In the genomic region with DNA sequence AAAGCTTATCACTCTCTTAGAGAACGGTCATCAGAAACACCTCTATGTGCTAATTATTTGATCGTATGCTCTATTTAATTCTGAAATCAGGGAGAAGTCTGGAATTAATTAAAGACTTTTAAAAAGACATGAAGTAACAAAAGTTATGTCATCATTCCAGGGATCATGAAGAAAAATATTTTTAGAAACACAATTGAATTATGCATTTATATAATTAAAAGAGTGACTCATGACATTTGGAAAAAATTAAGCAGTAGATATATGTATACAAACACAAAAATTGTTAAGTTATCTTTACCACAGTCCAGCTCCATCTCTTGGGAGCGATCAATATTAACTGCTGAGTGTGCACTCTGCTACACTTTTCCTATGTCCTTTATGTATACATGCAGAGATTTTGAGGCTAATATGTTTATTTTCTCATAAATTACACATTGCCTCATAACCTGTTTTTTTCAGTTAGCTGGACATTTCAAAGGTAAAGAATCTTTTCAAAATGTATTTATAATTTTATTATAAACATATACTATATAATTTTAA, we compare ENCODE assay signal across 9 cellular contexts.
"Had no signal": no experiment of that assay in that cellular context is flagged by ENCODE, and none has a peak within 500 bp of the region (broad histone marks: within the 10 kb centered on the region; RNA-seq: fewer than 3 reads in every experiment).

No MANE protein-coding gene starts in this region.

- H2AFZ ChIP-seq: GM23338 had no signal

- H3K4me2 ChIP-seq: GM23338, KMS-11 had no signal

- H3K4me3 ChIP-seq: GM23338 had no signal

- H3K27ac ChIP-seq: HL-60, KMS-11 had no signal

- FAIRE-seq: H1, H54 had no signal

- DNase-seq: H9, HFFc6, KBM-7 had no signal

- ATAC-seq: GM23338, HCT116 had no signal

- H3K9ac ChIP-seq: KMS-11 had no signal
